Comparison of ENCODE assay signal across 16 cellular contexts in genomic region chr11:76083563-76084451, GRCh38.
DNase-seq lines count a peak whose midpoint lies in the region; ATAC-seq and TF ChIP-seq lines count a peak whose summit lies in the region.
"Had no signal": no experiment of that assay in that cellular context is flagged by ENCODE, and none has a peak within 500 bp of the region (broad histone marks: within the 10 kb centered on the region; RNA-seq: fewer than 3 reads in every experiment).

No MANE protein-coding gene starts in this region.

- no peaks in the 10 kb centered on the region for H3K4me1 ChIP-seq in mesendoderm (ENCODE audit: control insufficient read depth, low read depth, low read length)
- peaks cover 2% of the 10 kb centered on the region for H3K4me1 ChIP-seq in urinary bladder (ENCODE audit: insufficient read depth)
- H3K4me1 ChIP-seq: right lobe of liver had no signal

- H3K79me2 ChIP-seq in mesendoderm (ENCODE audit: control insufficient read depth, insufficient read depth, low read length): no peaks in the 10 kb centered on the region

- TF ChIP-seq CTCF in dorsolateral prefrontal cortex (IDR thresholded peaks at IDR 0.05 in 54 of 56, conservative IDR thresholded peaks at IDR 0.05 in 2 of 56; ENCODE audit: low read depth in 1 of 56, partially characterized antibody in 56 of 56): no peak

- H3K27me3 ChIP-seq in dorsolateral prefrontal cortex (no peaks in the 10 kb centered on the region), mesendoderm (ENCODE audit: insufficient read depth, low read length, poor library complexity) (no peaks in the 10 kb centered on the region)
- H3K27me3 ChIP-seq: right lobe of liver had no signal

- no peaks in the 10 kb centered on the region for H3K36me3 ChIP-seq in mesendoderm (ENCODE audit: control insufficient read depth, insufficient read depth, low read length)
- no peaks in the 10 kb centered on the region for H3K36me3 ChIP-seq in urinary bladder (ENCODE audit: insufficient read depth)
- H3K36me3 ChIP-seq: right lobe of liver, thoracic aorta, WERI-Rb-1 had no signal

- no peak overlapping the region for H2BK120ac ChIP-seq in mesendoderm (ENCODE audit: low read depth, low read length)

- DNase-seq in M059J (ENCODE audit: low read depth): peak; percentile 77
- no peak for DNase-seq in dorsolateral prefrontal cortex
- DNase-seq in mesendoderm: peak; percentile 45
- no peak for DNase-seq in posterior cingulate gyrus
- DNase-seq in activated naive CD4-positive, alpha-beta T cell treated with Interleukin-2 at 50 U/mL for 16 hours: no peak
- no peak for DNase-seq in NCI-H1417 (lab: John Stamatoyannopoulos, UW)
- DNase-seq: amniotic stem cell; CD8-positive, alpha-beta memory T cell; KG1; NK-92 treated with Interleukin-12 subunit alpha and Interleukin-12 subunit beta, amount 100 ng/mL, for 24 hours; right lobe of liver; WERI-Rb-1 had no signal

- H4K5ac ChIP-seq in mesendoderm (ENCODE audit: low read length): no peak overlapping the region

- H3K27ac ChIP-seq in dorsolateral prefrontal cortex (peak overlapping the region in 38 of 59 donors; percentile 2 to 78 (median 40)), mesendoderm (ENCODE audit: low read depth, low read length) (no peak overlapping the region), urinary bladder (ENCODE audit: low read depth) (peak overlapping the region; percentile 50)
- H3K27ac ChIP-seq: SK-N-MC, thoracic aorta, WERI-Rb-1 had no signal

- H3K4me3 ChIP-seq in dorsolateral prefrontal cortex (no peak overlapping the region), mesendoderm (ENCODE audit: low read length) (no peak overlapping the region), urinary bladder (ENCODE audit: low read depth, low read length) (no peak overlapping the region)
- H3K4me3 ChIP-seq: right lobe of liver, SK-N-MC, thoracic aorta had no signal

- no peak overlapping the region for H3K23ac ChIP-seq in mesendoderm (ENCODE audit: low read length)

- no peak for ATAC-seq in GM18868 (IDR thresholded peaks at IDR 0.05; ENCODE audit: unreplicated experiment)
- ATAC-seq: right lobe of liver had no signal

- H2AK5ac ChIP-seq in mesendoderm (ENCODE audit: low read length): no peak overlapping the region

- WGBS in mesendoderm (ENCODE audit: extremely low coverage, insufficient coverage, low lambda C conversion rate): no CpG with 5 or more reads among the region's 7 CpGs
- WGBS in urinary bladder: 61% methylated on average over 7 of the region's 7 CpGs

- intact Hi-C loops in dorsolateral prefrontal cortex (cut with DNase I): no loop called here
- intact Hi-C loops in posterior cingulate gyrus (cut with DNase I): no loop called here

- H3K4me2 ChIP-seq in mesendoderm (ENCODE audit: low read length): no peak overlapping the region

- H3K56ac ChIP-seq in mesendoderm (ENCODE audit: low read length): no peak overlapping the region

- no peak overlapping the region for H2BK15ac ChIP-seq in mesendoderm (replicated peaks; ENCODE audit: low read depth)

- no peak overlapping the region for H3K4ac ChIP-seq in mesendoderm (ENCODE audit: low read depth, low read length)

- H3K18ac ChIP-seq in mesendoderm (ENCODE audit: low read length): no peak overlapping the region

- no peak overlapping the region for H3K9ac ChIP-seq in mesendoderm (ENCODE audit: low read length)

- no peak overlapping the region for H2BK5ac ChIP-seq in mesendoderm (ENCODE audit: low read length)

- H4K8ac ChIP-seq in mesendoderm (ENCODE audit: low read depth, low read length): peak overlapping the region; percentile 13

- no peaks in the 10 kb centered on the region for H3K79me1 ChIP-seq in mesendoderm (ENCODE audit: low read length)

Comparison
In these comparisons a context has a peak if more than half of its experiments do, and no peak if none do; other contexts are left out.
1. DNase-seq: peak in M059J (single experiment) and mesendoderm (single experiment); none in dorsolateral prefrontal cortex (0 of 10), posterior cingulate gyrus (0 of 10), activated naive CD4-positive, alpha-beta T cell treated with Interleukin-2 at 50 U/mL for 16 hours (single experiment) and NCI-H1417 (0 of 3).